10 cellular contexts compared by ENCODE assay signal in genomic region chr16:15502041-15502725, GRCh38.
DNase-seq lines count a peak whose midpoint lies in the region; ATAC-seq and TF ChIP-seq lines count a peak whose summit lies in the region.
"Had no signal": no experiment of that assay in that cellular context is flagged by ENCODE, and none has a peak within 500 bp of the region (broad histone marks: within the 10 kb centered on the region; RNA-seq: fewer than 3 reads in every experiment).

No MANE protein-coding gene starts in this region.

- H3K4me3 ChIP-seq in SK-N-SH (ENCODE audit: low read depth in 2 of 2, low read length in 1 of 2) (0 out of 4 replicates have a peak overlapping the region, but pooled peaks of 1 of the 2 experiments have one; percentile 13), foreskin fibroblast (ENCODE audit: low read depth in 1 of 2, low read length in 2 of 2) (no peak overlapping the region), thoracic aorta (no peak overlapping the region), MM.1S (ENCODE audit: low read length) (no peak overlapping the region)
- H3K4me3 ChIP-seq: adrenal gland, BLaER1 had no signal

- TF ChIP-seq CTCF in SK-N-SH (IDR thresholded peaks at IDR 0.05) (no peak), foreskin fibroblast (IDR thresholded peaks at IDR 0.05; ENCODE audit: low read depth, low read length) (no peak), thoracic aorta (IDR thresholded peaks at IDR 0.05) (no peak), MM.1S (IDR thresholded peaks at IDR 0.05; ENCODE audit: low read length) (no peak)

- POLR2A ChIA-PET in SK-N-SH (lab: Yijun Ruan, JAX): no interaction called here

- peak in 1 of 2 experiments; percentile 78; a peak in 1 of 4 replicates for TF ChIP-seq EP300 in SK-N-SH (IDR thresholded peaks at IDR 0.05; ENCODE audit: borderline replicate concordance in 1 of 2, low read depth in 1 of 2, low read length in 1 of 2)

- H3K79me2 ChIP-seq in SK-N-SH (ENCODE audit: insufficient read depth): peaks cover 8% of the 10 kb centered on the region; the same call in 1 of the 2 replicates
- H3K79me2 ChIP-seq in MM.1S (ENCODE audit: low read length): no peaks in the 10 kb centered on the region

- H3K27me3 ChIP-seq in SK-N-SH (ENCODE audit: insufficient read depth) (no peaks in the 10 kb centered on the region), thoracic aorta (replicated peaks; ENCODE audit: insufficient read depth) (no peaks in the 10 kb centered on the region), MM.1S (replicated peaks; ENCODE audit: insufficient read depth, low read length) (no peaks in the 10 kb centered on the region)
- H3K27me3 ChIP-seq: adrenal gland, BLaER1 had no signal

- H3K4me2 ChIP-seq in SK-N-SH (peak overlapping the region; percentile 62), MM.1S (ENCODE audit: low read depth, low read length) (no peak overlapping the region)
- H3K4me2 ChIP-seq: BLaER1 had no signal

- H3K36me3 ChIP-seq in SK-N-SH (replicated peaks in 1 of 2; ENCODE audit: control insufficient read depth in 1 of 2, insufficient read depth in 2 of 2, low read length in 1 of 2) (peaks cover 0 to 2% of the 10 kb centered on the region in 2 experiments), thoracic aorta (no peaks in the 10 kb centered on the region), MM.1S (replicated peaks; ENCODE audit: insufficient read depth, low read length) (no peaks in the 10 kb centered on the region)
- H3K36me3 ChIP-seq: adrenal gland, BLaER1 had no signal

- H3K4me1 ChIP-seq in SK-N-SH (ENCODE audit: control insufficient read depth in 1 of 2, insufficient read depth in 2 of 2, low read depth in 1 of 2, low read length in 1 of 2) (peaks cover 1 to 17% of the 10 kb centered on the region in 2 experiments; a peak in 2 of 4 replicates), thoracic aorta (ENCODE audit: control insufficient read depth in 1 of 2, low read depth in 2 of 2) (peaks cover 5 to 6% of the 10 kb centered on the region in 2 donors), MM.1S (ENCODE audit: low read length) (no peaks in the 10 kb centered on the region)
- H3K4me1 ChIP-seq: adrenal gland had no signal

- H3F3A ChIP-seq in SK-N-SH (replicated peaks; ENCODE audit: insufficient read depth): peaks cover 10% of the 10 kb centered on the region
- H3F3A ChIP-seq in MM.1S (ENCODE audit: insufficient read depth, low read length): no peaks in the 10 kb centered on the region

- no peaks in the 10 kb centered on the region for H3K9me2 ChIP-seq in SK-N-SH
- H3K9me2 ChIP-seq in MM.1S (replicated peaks; ENCODE audit: insufficient read depth, low read length): no peaks in the 10 kb centered on the region

- peak overlapping the region in 1 of 2 experiments; percentile 80; a peak in 2 of 4 replicates for H3K27ac ChIP-seq in SK-N-SH (ENCODE audit: low read depth in 2 of 2, low read length in 1 of 2)
- H3K27ac ChIP-seq in thoracic aorta: peak overlapping the region in 1 of 2 donors; percentile 17
- H3K27ac ChIP-seq in MM.1S (ENCODE audit: low read length): no peak overlapping the region
- H3K27ac ChIP-seq: adrenal gland, BLaER1 had no signal

- DNase-seq in NCI-H2171 treated with DMSO at 0.1 percent for 48 hours (lab: John Stamatoyannopoulos, UW): peak; percentile 26
- DNase-seq in NCI-H2171 (lab: John Stamatoyannopoulos, UW): no peak
- DNase-seq in SK-N-SH: no peak
- DNase-seq in foreskin fibroblast: peak; percentile 87 to 93
- DNase-seq in thoracic aorta (ENCODE audit: low spot score): no peak
- DNase-seq in stimulated activated CD4-positive, alpha-beta T cell treated with anti-CD3 and anti-CD28 coated beads, Interleukin-4, amount 100 ng/mL, for 1 hour: no peak
- DNase-seq in stimulated activated CD4-positive, alpha-beta T cell treated with anti-CD3 and anti-CD28 coated beads, Interleukin-4, amount 100 ng/mL, for 24 hours: no peak
- no peak for DNase-seq in MM.1S
- DNase-seq: adrenal gland had no signal

- TF ChIP-seq RAD21 in SK-N-SH (IDR thresholded peaks at IDR 0.05; ENCODE audit: low read length): no peak

- ATAC-seq in thoracic aorta (ENCODE audit: insufficient number of reproducible peaks, low FRiP score, low read depth): peak; percentile 37

- CTCF ChIA-PET in SK-N-SH (lab: Yijun Ruan, JAX): interaction anchor here (1.4 kb wide), 1 partner anchor 74 kb away, joined by 3 read pairs; no protein-coding TSS in a partner anchor

- H3K9ac ChIP-seq in SK-N-SH (peak overlapping the region; percentile 12; the same call in 1 of the 2 replicates), MM.1S (ENCODE audit: low read length) (no peak overlapping the region)
- H3K9ac ChIP-seq: BLaER1 had no signal

- no peak overlapping the region for H2AFZ ChIP-seq in SK-N-SH (ENCODE audit: low read depth)
- no peak overlapping the region for H2AFZ ChIP-seq in MM.1S (ENCODE audit: low read length)

- H3K9me3 ChIP-seq in SK-N-SH (no peaks in the 10 kb centered on the region), thoracic aorta (no peaks in the 10 kb centered on the region), MM.1S (replicated peaks; ENCODE audit: insufficient read depth, low read length) (no peaks in the 10 kb centered on the region)
- H3K9me3 ChIP-seq: adrenal gland, BLaER1 had no signal

- 44% methylated on average over 23 of the region's 26 CpGs for WGBS in SK-N-SH (ENCODE audit: low lambda C conversion rate)

- H4K20me1 ChIP-seq in SK-N-SH (ENCODE audit: insufficient read depth) (no peaks in the 10 kb centered on the region), MM.1S (ENCODE audit: insufficient read depth, low read length) (no peaks in the 10 kb centered on the region)
- H4K20me1 ChIP-seq: BLaER1 had no signal

TF ChIP-seq in SK-N-SH, 30 proteins besides CTCF, POLR2A, EP300 and RAD21:
- peak; percentile 87 for TF ChIP-seq JUND (IDR thresholded peaks at IDR 0.05)
- TF ChIP-seq GABPA (IDR thresholded peaks at IDR 0.05; ENCODE audit: low read depth): no peak
- TF ChIP-seq RCOR1 (IDR thresholded peaks at IDR 0.05; ENCODE audit: low read length): no peak
- no peak for TF ChIP-seq CHD2 (IDR thresholded peaks at IDR 0.05; ENCODE audit: low read length, partially characterized antibody)
- TF ChIP-seq PBX3 (IDR thresholded peaks at IDR 0.05): peak; percentile 90
- 0 out of 2 replicates have a peak, but pooled peaks have one; percentile 23 for TF ChIP-seq NFIC (IDR thresholded peaks at IDR 0.05; ENCODE audit: borderline replicate concordance)
- TF ChIP-seq, protein P1, sequence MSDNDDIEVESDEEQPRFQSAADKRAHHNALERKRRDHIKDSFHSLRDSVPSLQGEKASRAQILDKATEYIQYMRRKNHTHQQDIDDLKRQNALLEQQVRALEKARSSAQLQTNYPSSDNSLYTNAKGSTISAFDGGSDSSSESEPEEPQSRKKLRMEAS (IDR thresholded peaks at IDR 0.05; ENCODE audit: low read depth): peak; percentile 91
- TF ChIP-seq TEAD4 (IDR thresholded peaks at IDR 0.05; ENCODE audit: borderline replicate concordance, insufficient read depth): no peak
- peak; percentile 42; the same call in 1 of the 2 replicates for TF ChIP-seq RXRA (IDR thresholded peaks at IDR 0.05; ENCODE audit: borderline replicate concordance, low read depth)
- no peak for TF ChIP-seq NRF1 (IDR thresholded peaks at IDR 0.05; ENCODE audit: low read depth, low read length)
- peak; percentile 96 for TF ChIP-seq FOSL2 (IDR thresholded peaks at IDR 0.05; ENCODE audit: borderline replicate concordance, low read depth)
- peak; percentile 41; the same call in 1 of the 2 replicates for TF ChIP-seq SIN3A (IDR thresholded peaks at IDR 0.05; ENCODE audit: borderline replicate concordance, low read depth, low read length)
- TF ChIP-seq TCF12 (IDR thresholded peaks at IDR 0.05): peak; percentile 71
- peak; percentile 52; the same call in 1 of the 2 replicates for TF ChIP-seq POLR2AphosphoS5 (IDR thresholded peaks at IDR 0.05; ENCODE audit: low read depth, low read length)
- no peak for TF ChIP-seq RFX5 (IDR thresholded peaks at IDR 0.05; ENCODE audit: low read length)
TF ChIP-seq in SK-N-SH: peak in this region for 9.

Comparison
In these comparisons a context has a peak if more than half of its experiments do, and no peak if none do; other contexts are left out.
1. DNase-seq: peak in NCI-H2171 treated with DMSO at 0.1 percent for 48 hours (single experiment) and foreskin fibroblast (2 of 2); none in NCI-H2171 (single experiment), SK-N-SH (single experiment), thoracic aorta (single experiment), stimulated activated CD4-positive, alpha-beta T cell treated with anti-CD3 and anti-CD28 coated beads, Interleukin-4, amount 100 ng/mL, for 1 hour (single experiment), stimulated activated CD4-positive, alpha-beta T cell treated with anti-CD3 and anti-CD28 coated beads, Interleukin-4, amount 100 ng/mL, for 24 hours (single experiment) and MM.1S (single experiment).